8 cellular contexts compared by ENCODE assay signal in the genomic region with DNA sequence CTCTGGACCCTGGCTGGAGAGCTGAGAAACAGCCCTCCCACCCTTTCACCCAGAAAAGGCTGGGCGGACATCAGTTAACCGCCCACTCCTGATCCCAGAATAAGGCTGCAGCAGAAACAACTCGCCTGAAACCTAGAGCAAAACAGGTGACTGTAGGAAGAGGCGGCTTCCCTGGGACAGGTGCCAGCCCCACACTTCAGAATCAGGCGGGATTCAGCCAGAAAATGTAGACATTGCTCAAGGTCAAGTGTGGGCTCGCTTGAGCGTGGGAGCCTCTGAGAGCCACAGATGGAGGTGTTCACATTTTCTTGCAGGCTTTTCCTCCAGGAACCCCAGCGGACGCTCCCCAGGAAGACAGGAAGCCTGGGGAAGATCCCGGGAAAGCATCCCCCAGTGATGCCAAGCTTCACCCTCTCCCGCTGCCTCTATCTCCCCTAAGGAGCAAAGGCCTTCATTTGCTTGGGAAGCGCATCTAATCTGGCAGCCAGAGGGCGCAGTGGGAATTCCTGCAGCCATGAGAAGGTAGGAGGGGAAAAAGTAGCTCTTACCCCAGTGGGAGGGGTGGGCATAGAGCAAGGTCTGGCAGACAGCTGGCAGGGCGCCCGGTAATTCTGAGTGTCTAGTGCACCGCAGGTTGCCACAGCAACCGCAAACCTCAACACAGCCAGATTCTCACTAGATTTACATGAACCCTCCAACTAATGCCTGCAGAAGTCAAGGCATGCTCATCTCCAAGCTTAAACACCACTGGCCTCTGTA.
DNase-seq lines count a peak whose midpoint lies in the region; ATAC-seq and TF ChIP-seq lines count a peak whose summit lies in the region.

No MANE protein-coding gene starts in this region.

- DNase-seq in GM12865 (ENCODE audit: low read depth) (peak; percentile 47), NCI-H1105 (lab: John Stamatoyannopoulos, UW) (peak; percentile 87), SK-N-DZ (ENCODE audit: low spot score) (peak; percentile 35), Right ventricle myocardium superior (no peak), renal cortical epithelial cell (ENCODE audit: low read depth) (peak; percentile 88)
- no peak for DNase-seq in activated effector memory CD4-positive, alpha-beta T cell treated with Interleukin-2 at 50 U/mL for 16 hours

- no peak overlapping the region for H3K4me3 ChIP-seq in GM12865 (ENCODE audit: low read depth, low read length)

- ATAC-seq in Right ventricle myocardium superior (ENCODE audit: poor library complexity), result peak; percentile 71
- ATAC-seq in HG03520 (IDR thresholded peaks at IDR 0.05; ENCODE audit: unreplicated experiment), result no peak
- ATAC-seq in HG03045 (IDR thresholded peaks at IDR 0.05; ENCODE audit: unreplicated experiment), result no peak

- no peak for TF ChIP-seq CTCF in GM12865 (IDR thresholded peaks at IDR 0.05; ENCODE audit: insufficient read depth, low read depth, low read length, missing control alignments)

- intact Hi-C loops in Right ventricle myocardium superior (cut with DNase I), result no loop called here

Comparison
In these comparisons a context has a peak if more than half of its experiments do, and no peak if none do; other contexts are left out.
1. DNase-seq: peak in GM12865 (single experiment), NCI-H1105 (single experiment), SK-N-DZ (single experiment) and renal cortical epithelial cell (single experiment); none in Right ventricle myocardium superior (single experiment) and activated effector memory CD4-positive, alpha-beta T cell treated with Interleukin-2 at 50 U/mL for 16 hours (single experiment).